ENCODE assay signal across 25 cellular contexts in genomic region chr7:140051822-140052221, GRCh38.
"Had no signal": no experiment of that assay in that cellular context is flagged by ENCODE, and none has a peak within 500 bp of the region (broad histone marks: within the 10 kb centered on the region; RNA-seq: fewer than 3 reads in every experiment).

No MANE protein-coding gene starts in this region.

- DNase-seq: activated B cell treated with CpG ODN at 0.5 μM for 24 hours; activated CD4-positive, alpha-beta T cell treated with anti-CD3 and anti-CD28 coated beads for 36 hours; activated CD4-positive, alpha-beta T cell treated with anti-CD3 and anti-CD28 coated beads, Interleukin-2, amount 50 U/mL, for 4 hours; activated CD8-positive, alpha-beta memory T cell treated with anti-CD3 and anti-CD28 coated beads, Interleukin-2, amount 50 U/mL, for 48 hours; activated naive CD4-positive, alpha-beta T cell treated with Interleukin-2 at 50 U/mL for 16 hours; activated naive CD8-positive, alpha-beta T cell treated with anti-CD3 and anti-CD28 coated beads for 36 hours; activated T-cell treated with anti-CD3 and anti-CD28 coated beads, Interleukin-2, amount 50 U/mL, for 4 hours; central memory CD4-positive, alpha-beta T cell; dorsolateral prefrontal cortex; effector memory CD8-positive, alpha-beta T cell; gastrocnemius medialis; hippocampal formation; kidney glomerular epithelial cell; left lung; midbrain; natural killer cell; ovary; psoas muscle; stimulated activated CD4-positive, alpha-beta T cell treated with anti-CD3 and anti-CD28 coated beads, Interleukin-4, amount 100 ng/mL, for 24 hours; stimulated activated naive CD4-positive, alpha-beta T cell treated with Interleukin-2 at 50 U/mL for 16 hours; upper lobe of left lung had no signal

- FAIRE-seq: astrocyte, colon, endothelial cell of umbilical vein had no signal

- ATAC-seq: activated CD4-positive, alpha-beta T cell treated with anti-CD3 and anti-CD28 coated beads for 36 hours; activated T-cell treated with anti-CD3 and anti-CD28 coated beads, Interleukin-2, amount 50 U/mL, for 4 hours; effector memory CD8-positive, alpha-beta T cell; esophagus mucosa; gastrocnemius medialis; left lung; natural killer cell; psoas muscle had no signal
